ENCODE assay signal across 1 cellular context in genomic region chr11:4459470-4459869, GRCh38.
A peak's percentile ranks its signal among the peaks of the same experiment; 100 is the strongest.
TF ChIP-seq lines count a peak whose summit lies in the region.

No MANE protein-coding gene starts in this region.

TF ChIP-seq in GM12878, 131 proteins besides CTCF, POLR2A, EP300 and RAD21:
- TF ChIP-seq SPI1 (IDR thresholded peaks at IDR 0.05; ENCODE audit: borderline replicate concordance, insufficient read depth, low read depth, low read length) = peak; percentile 34; the same call in 1 of the 2 replicates
- TF ChIP-seq JUND (IDR thresholded peaks at IDR 0.05; ENCODE audit: low read depth, low read length) = no peak
- no peak for TF ChIP-seq SIX5 (IDR thresholded peaks at IDR 0.05; ENCODE audit: low read depth, low read length, severe bottlenecking)
